In genomic region chr6:36267731-36268477, GRCh38 we compare ENCODE assay signal across 24 cellular contexts. TPM values are rescaled to one million over a fixed set of nuclear protein-coding genes. Genes with fewer than 3 reads are reported as not detected.
DNase-seq lines count a peak whose midpoint lies in the region; ATAC-seq, FAIRE-seq and TF ChIP-seq lines count a peak whose summit lies in the region.
"Had no signal": no experiment of that assay in that cellular context is flagged by ENCODE, and none has a peak within 500 bp of the region (broad histone marks: within the 10 kb centered on the region; RNA-seq: fewer than 3 reads in every experiment).

No MANE protein-coding gene starts in this region.

- peaks cover 15% of the 10 kb centered on the region for H3K27me3 Mint-ChIP-seq in T-helper 2 cell treated with Interferon-gamma antibody and Interleukin-4, amounts not matched to agents 5 μg/mL and 100 μg/mL, for 36 hours (ENCODE audit: low read depth)

- dilution Hi-C loops in mammary epithelial cell (cut with HindIII; ENCODE audit: low sequenced_read_pairs), result no loop called here
- dilution Hi-C loops in keratinocyte (cut with MboI; ENCODE audit: extremely low pct_ligation_motif_present, low sequenced_read_pairs), result no loop called here

- CTCF ChIA-PET in HepG2 (lab: Yijun Ruan, JAX; ENCODE audit: low intra/inter-chr PET ratio, low total read pairs) (no interaction called here), mammary epithelial cell (lab: Charles Lee; ENCODE audit: low non-redundant PET) (no interaction called here)

- TF ChIP-seq EP300 in HepG2 (IDR thresholded peaks at IDR 0.05; ENCODE audit: low read depth in 2 of 2, low read length in 2 of 2) (no peak), HepG2 (CRISPR knock-in tag; IDR thresholded peaks at IDR 0.05; ENCODE audit: borderline replicate concordance) (no peak), sigmoid colon (IDR thresholded peaks at IDR 0.05) (no peak)

- no peak for DNase-seq in HepG2 (ENCODE audit: low spot score)
- DNase-seq in right lobe of liver, result no peak
- peak; percentile 38 for DNase-seq in mammary epithelial cell
- DNase-seq in keratinocyte (ENCODE audit: low read depth, low spot score), result no peak
- DNase-seq in sigmoid colon, result no peak
- no peak for DNase-seq in T-helper 2 cell treated with Interferon-gamma antibody and Interleukin-4, amounts not matched to agents 5 μg/mL and 100 μg/mL, for 36 hours (ENCODE audit: low spot score)
- no peak for DNase-seq in NCI-H1105 (lab: John Stamatoyannopoulos, UW)
- DNase-seq in NCI-H2081 (lab: John Stamatoyannopoulos, UW), result no peak
- DNase-seq: 8988T; BE2C; Calu3; CD4-positive, alpha-beta T cell; GDM1; HFFc6; KG1; MG63; NCI-H1092 treated with DMSO at 0.1 percent for 48 hours; NCI-H1694 treated with DMSO at 0.1 percent for 48 hours; NCI-H446; NK-92 treated with Interleukin-12 subunit alpha and Interleukin-12 subunit beta, amount 100 ng/mL, for 24 hours had no signal

- H3K4me3 Mint-ChIP-seq in T-helper 2 cell treated with Interferon-gamma antibody and Interleukin-4, amounts not matched to agents 5 μg/mL and 100 μg/mL, for 36 hours, result no peak overlapping the region
- H3K4me3 Mint-ChIP-seq: CD4-positive, alpha-beta T cell; HFFc6 had no signal

- H3K27me3 ChIP-seq in HepG2 (ENCODE audit: control insufficient read depth in 1 of 2, insufficient read depth in 2 of 2, low read length in 2 of 2) (peaks cover 3 to 52% of the 10 kb centered on the region in 2 experiments; a peak in 4 of 5 replicates), right lobe of liver (no peaks in the 10 kb centered on the region), mammary epithelial cell (ENCODE audit: insufficient read depth, low read length) (no peaks in the 10 kb centered on the region), keratinocyte (ENCODE audit: control insufficient read depth, extremely low read depth, insufficient read depth, low read length) (peaks cover 7% of the 10 kb centered on the region), sigmoid colon (peaks cover 0 to 18% (median 7%) of the 10 kb centered on the region in 3 donors)
- H3K27me3 ChIP-seq: BE2C had no signal

- H3K4me3 ChIP-seq in HepG2 (replicated peaks in 1 of 3; ENCODE audit: insufficient read depth in 1 of 3, low read depth in 2 of 3, low read length in 3 of 3) (no peak overlapping the region), right lobe of liver (no peak overlapping the region), mammary epithelial cell (replicated peaks in 1 of 3; ENCODE audit: insufficient read depth in 1 of 3, low read depth in 2 of 3, low read length in 3 of 3) (no peak overlapping the region), keratinocyte (ENCODE audit: control insufficient read depth in 2 of 3, extremely low read depth in 1 of 3, insufficient read depth in 2 of 3, low read depth in 1 of 3, low read length in 3 of 3) (no peak overlapping the region), sigmoid colon (no peak overlapping the region)
- H3K4me3 ChIP-seq: GM12878, MG63 had no signal

- H3K4me1 ChIP-seq in HepG2 (ENCODE audit: insufficient read depth, low read length) (no peaks in the 10 kb centered on the region), right lobe of liver (no peaks in the 10 kb centered on the region), mammary epithelial cell (ENCODE audit: insufficient read depth, low read length) (peaks cover 17% of the 10 kb centered on the region), keratinocyte (ENCODE audit: control insufficient read depth, extremely low read depth, insufficient read depth, low read length) (peaks cover 38% of the 10 kb centered on the region), sigmoid colon (no peaks in the 10 kb centered on the region)
- H3K4me1 ChIP-seq: BE2C had no signal

- no peak for TF ChIP-seq RAD21 in HepG2 (CRISPR knock-in tag; IDR thresholded peaks at IDR 0.05)

- ATAC-seq in HepG2 (no peak), right lobe of liver (no peak)
- ATAC-seq: GM12878 had no signal

- in situ Hi-C loops in HepG2 (cut with HindIII; ENCODE audit: extremely low pct_ligation_motif_present, low pct_unique_long_range_greater_than_20kb), result no loop called here
- in situ Hi-C loops in mammary epithelial cell (cut with MboI; ENCODE audit: low sequenced_read_pairs in 2 of 2), result no loop called here

- H3K9me3 Mint-ChIP-seq in T-helper 2 cell treated with Interferon-gamma antibody and Interleukin-4, amounts not matched to agents 5 μg/mL and 100 μg/mL, for 36 hours, result peaks cover 5% of the 10 kb centered on the region
- H3K9me3 Mint-ChIP-seq: CD4-positive, alpha-beta T cell had no signal

- H2AFZ ChIP-seq in HepG2 (ENCODE audit: low read length) (no peak overlapping the region), mammary epithelial cell (ENCODE audit: low read depth, low read length) (no peak overlapping the region), keratinocyte (ENCODE audit: control insufficient read depth, low read length) (no peak overlapping the region)

- no peak overlapping the region for H3K27ac Mint-ChIP-seq in T-helper 2 cell treated with Interferon-gamma antibody and Interleukin-4, amounts not matched to agents 5 μg/mL and 100 μg/mL, for 36 hours
- H3K27ac Mint-ChIP-seq: CD4-positive, alpha-beta T cell; HFFc6 had no signal

- H3K79me2 ChIP-seq in HepG2 (ENCODE audit: insufficient read depth, low read length), result no peaks in the 10 kb centered on the region
- no peaks in the 10 kb centered on the region for H3K79me2 ChIP-seq in mammary epithelial cell (ENCODE audit: insufficient read depth, low read length)
- H3K79me2 ChIP-seq in keratinocyte (ENCODE audit: control insufficient read depth, insufficient read depth, low read length), result no peaks in the 10 kb centered on the region

- H3K36me3 ChIP-seq in HepG2 (replicated peaks in 1 of 2; ENCODE audit: control insufficient read depth in 1 of 2, insufficient read depth in 2 of 2, low read length in 2 of 2) (no peaks in the 10 kb centered on the region), right lobe of liver (no peaks in the 10 kb centered on the region), mammary epithelial cell (ENCODE audit: insufficient read depth, low read length) (no peaks in the 10 kb centered on the region), keratinocyte (ENCODE audit: control insufficient read depth in 2 of 2, extremely low read depth in 1 of 2, insufficient read depth in 2 of 2, low read length in 2 of 2) (no peaks in the 10 kb centered on the region), sigmoid colon (no peaks in the 10 kb centered on the region)
- H3K36me3 ChIP-seq: BE2C, MG63 had no signal

- POLR2A ChIA-PET in HepG2 (lab: Yijun Ruan, JAX), result no interaction called here

- FAIRE-seq in HepG2 (lab: Jason Lieb, UNC) (no peak), keratinocyte (lab: Jason Lieb, UNC) (peak; percentile 48)
- FAIRE-seq: GM12878 had no signal

- WGBS in HepG2 (ENCODE audit: low lambda C conversion rate), result 46% methylated on average over 4 of the region's 4 CpGs
- 63% methylated on average over 1 of the region's 4 CpGs for WGBS in right lobe of liver (ENCODE audit: insufficient coverage, low coverage, low lambda C conversion rate, missing lambda C conversion rate)
- WGBS in mammary epithelial cell (ENCODE audit: low coverage, missing lambda C conversion rate), result 83% methylated on average over 4 of the region's 4 CpGs
- 91 to 96% methylated on average over 4 of the region's 4 CpGs for WGBS in sigmoid colon, 2 donors

- TF ChIP-seq POLR2A in HepG2 (IDR thresholded peaks at IDR 0.05; ENCODE audit: insufficient read depth in 1 of 2, low read depth in 2 of 2, low read length in 2 of 2), result no peak
- TF ChIP-seq POLR2A in right lobe of liver (IDR thresholded peaks at IDR 0.05), result no peak
- TF ChIP-seq POLR2A in sigmoid colon (IDR thresholded peaks at IDR 0.05), result no peak

- no peak overlapping the region for H3K27ac ChIP-seq in HepG2 (ENCODE audit: extremely low read length, insufficient read depth, low read length)
- H3K27ac ChIP-seq in right lobe of liver, result no peak overlapping the region
- H3K27ac ChIP-seq in mammary epithelial cell (ENCODE audit: insufficient read depth, low read depth, low read length), result no peak overlapping the region
- H3K27ac ChIP-seq in keratinocyte (ENCODE audit: control insufficient read depth, insufficient read depth, low read length), result no peak overlapping the region
- no peak overlapping the region for H3K27ac ChIP-seq in sigmoid colon
- H3K27ac ChIP-seq: RWPE1 had no signal

- H3K4me2 ChIP-seq in HepG2 (ENCODE audit: low read depth, low read length), result no peak overlapping the region
- no peak overlapping the region for H3K4me2 ChIP-seq in mammary epithelial cell (ENCODE audit: insufficient read depth, low read depth, low read length)
- no peak overlapping the region for H3K4me2 ChIP-seq in keratinocyte (ENCODE audit: control insufficient read depth, extremely low read depth, insufficient read depth, low read depth, low read length)

- H3K9me3 ChIP-seq in HepG2 (ENCODE audit: low read length), result 0 out of 2 replicates have a peak, but pooled peaks cover 4% of the 10 kb centered on the region
- H3K9me3 ChIP-seq in right lobe of liver, result no peaks in the 10 kb centered on the region
- H3K9me3 ChIP-seq in mammary epithelial cell (replicated peaks; ENCODE audit: insufficient read depth, low read length), result no peaks in the 10 kb centered on the region
- peaks cover 2% of the 10 kb centered on the region for H3K9me3 ChIP-seq in keratinocyte (ENCODE audit: control insufficient read depth, low read depth, low read length)
- H3K9me3 ChIP-seq in sigmoid colon, result peaks cover 0 to 6% (median 6%) of the 10 kb centered on the region in 4 donors
- H3K9me3 ChIP-seq: BE2C, MG63 had no signal

- H3K9ac ChIP-seq in HepG2 (ENCODE audit: insufficient read depth, low read depth, low read length), result no peak overlapping the region
- no peak overlapping the region for H3K9ac ChIP-seq in mammary epithelial cell (ENCODE audit: insufficient read depth, low read length)
- H3K9ac ChIP-seq in keratinocyte (ENCODE audit: control insufficient read depth, extremely low read depth, insufficient read depth, low read length), result no peak overlapping the region

- TF ChIP-seq CTCF in HepG2 (CRISPR knock-in tag; IDR thresholded peaks at IDR 0.05), result no peak
- no peak for TF ChIP-seq CTCF in right lobe of liver (IDR thresholded peaks at IDR 0.05)
- TF ChIP-seq CTCF in mammary epithelial cell (conservative IDR thresholded peaks at IDR 0.05 in 1 of 2, IDR thresholded peaks at IDR 0.05 in 1 of 2; ENCODE audit: extremely low read depth in 1 of 2, insufficient read depth in 1 of 2, low read depth in 1 of 2, low read length in 2 of 2), result no peak
- TF ChIP-seq CTCF in keratinocyte (optimal IDR thresholded peaks at IDR 0.05 in 1 of 3, IDR thresholded peaks at IDR 0.05 in 1 of 3, conservative IDR thresholded peaks at IDR 0.05 in 1 of 3; ENCODE audit: extremely low read depth in 1 of 3, insufficient read depth in 2 of 3, low read length in 3 of 3), result no peak
- no peak for TF ChIP-seq CTCF in sigmoid colon (IDR thresholded peaks at IDR 0.05)

- peaks cover 3% of the 10 kb centered on the region for H3K9me1 ChIP-seq in keratinocyte (ENCODE audit: control insufficient read depth, extremely low read depth, insufficient read depth, low read length)

- H3K36me3 Mint-ChIP-seq in T-helper 2 cell treated with Interferon-gamma antibody and Interleukin-4, amounts not matched to agents 5 μg/mL and 100 μg/mL, for 36 hours (ENCODE audit: low read depth), result no peaks in the 10 kb centered on the region

- intact Hi-C loops in HepG2 (cut with micrococcal nuclease; ENCODE audit: unreplicated experiment), result no loop called here
- intact Hi-C loops in right lobe of liver (cut with DNase I), result no loop called here
- intact Hi-C loops in mammary epithelial cell (cut with micrococcal nuclease), result no loop called here
- intact Hi-C loops in sigmoid colon (cut with DNase I), result no loop called here

- BruUV-seq in HepG2 (replicated peaks; lab: Mats Ljungman, UMichigan) (no TSS peak), mammary epithelial cell (replicated peaks; lab: Mats Ljungman, UMichigan) (no TSS peak)

- H3K4me1 Mint-ChIP-seq in T-helper 2 cell treated with Interferon-gamma antibody and Interleukin-4, amounts not matched to agents 5 μg/mL and 100 μg/mL, for 36 hours (ENCODE audit: low read depth), result no peaks in the 10 kb centered on the region

- H4K20me1 ChIP-seq in HepG2 (ENCODE audit: insufficient read depth, low read length) (no peaks in the 10 kb centered on the region), mammary epithelial cell (ENCODE audit: insufficient read depth, low read length) (no peaks in the 10 kb centered on the region), keratinocyte (ENCODE audit: control insufficient read depth, extremely low read depth, insufficient read depth, low read length) (no peaks in the 10 kb centered on the region)

RNA-seq across cellular contexts. Expression of gene PNPLA1, which starts 2.0 kb away (rescaled TPM):
- total RNA-seq in HepG2 (2016; rRNA removed; fragmentation: Illumina TruSeq; extraction: Trizol), result not detected in 2 replicates
- total RNA-seq in HepG2 (2016; cell fraction: cytosol; rRNA removed; fragmentation: Illumina TruSeq; extraction: Trizol; ENCODE audit: low read depth), result not detected in 2 replicates
- not detected in 2 replicates for total RNA-seq in HepG2 (2016; cell fraction: insoluble cytoplasmic fraction; rRNA removed; fragmentation: Illumina TruSeq; extraction: Trizol)
- total RNA-seq in HepG2 (2016; cell fraction: membrane; rRNA removed; fragmentation: Illumina TruSeq; extraction: Trizol), result not detected in 2 replicates
- not detected in 2 replicates for total RNA-seq in HepG2 (2016; cell fraction: nucleus; rRNA removed; fragmentation: Illumina TruSeq; extraction: Trizol)
- polyA plus RNA-seq in HepG2 (2011; rRNA removed), result not detected in 2 replicates
- polyA plus RNA-seq in HepG2 (2011; cell fraction: cytosol; rRNA removed), result 0.04 TPM in 1 of 2 replicates, not detected in the other
- polyA plus RNA-seq in HepG2 (2011; cell fraction: nucleus; rRNA removed), result not detected in 2 replicates
- polyA plus RNA-seq in HepG2 (2012), result 0.05 TPM in 1 of 2 replicates, not detected in the other
- not detected in 2 replicates for polyA plus RNA-seq in HepG2 (2016; cell fraction: cytosol; fragmentation: Illumina TruSeq; extraction: Trizol; ENCODE audit: low read depth)
- polyA plus RNA-seq in HepG2 (2016; cell fraction: insoluble cytoplasmic fraction; fragmentation: Illumina TruSeq; extraction: Trizol; ENCODE audit: low read depth), result not detected in 2 replicates
- not detected in 2 replicates for polyA plus RNA-seq in HepG2 (2016; cell fraction: membrane; fragmentation: Illumina TruSeq; extraction: Trizol; ENCODE audit: low read depth)
- polyA plus RNA-seq in HepG2 (2016; cell fraction: nucleus; fragmentation: Illumina TruSeq; extraction: Trizol; ENCODE audit: insufficient read depth, low read depth), result not detected in 2 replicates
- 2.7 TPM in 1 of 2 replicates, not detected in the other for polyA minus RNA-seq in HepG2 (2011; rRNA and poly(A)+ RNA removed; ENCODE audit: low replicate concordance)
- not detected in 2 replicates for polyA minus RNA-seq in HepG2 (2011; cell fraction: cytosol; rRNA and poly(A)+ RNA removed)
- not detected in 2 replicates for polyA minus RNA-seq in HepG2 (2011; cell fraction: nucleus; rRNA and poly(A)+ RNA removed)
- not detected for total RNA-seq in right lobe of liver
- not detected for total RNA-seq in mammary epithelial cell
- polyA plus RNA-seq in mammary epithelial cell, result not detected
- polyA minus RNA-seq in mammary epithelial cell, result 1.8 TPM
- 0.14 to 0.32 TPM (median 0.20 TPM) in 3 replicates for polyA plus RNA-seq in keratinocyte
- polyA plus RNA-seq in keratinocyte (2011; ENCODE audit: low read depth), result 4.5 TPM
- polyA plus RNA-seq in keratinocyte (2011; cell fraction: cytosol; rRNA removed), result 0.12 and 0.29 TPM in 2 replicates
- 0.56 TPM in 2 replicates for polyA plus RNA-seq in keratinocyte (2011; cell fraction: nucleus; rRNA removed)
- polyA plus RNA-seq in keratinocyte (2012; ENCODE audit: low replicate concordance), result 0.10 and 10.0 TPM in 2 replicates
- polyA minus RNA-seq in keratinocyte, result 0.35 to 1.5 TPM (median 0.43 TPM) in 3 replicates
- polyA minus RNA-seq in keratinocyte (2011; cell fraction: cytosol; rRNA and poly(A)+ RNA removed), result not detected
- polyA minus RNA-seq in keratinocyte (2011; cell fraction: nucleus; rRNA and poly(A)+ RNA removed), result 0.31 and 0.32 TPM in 2 replicates
- total RNA-seq in sigmoid colon, result not detected
- polyA plus RNA-seq in sigmoid colon, result under 1 TPM in 2 of 3 donors, not detected in 1; 0.20 to 0.46 TPM
- total RNA-seq: GM12878, H4, HFFc6, OCI-LY7 had no signal
